8 cellular contexts compared by ENCODE assay signal in the genomic region with DNA sequence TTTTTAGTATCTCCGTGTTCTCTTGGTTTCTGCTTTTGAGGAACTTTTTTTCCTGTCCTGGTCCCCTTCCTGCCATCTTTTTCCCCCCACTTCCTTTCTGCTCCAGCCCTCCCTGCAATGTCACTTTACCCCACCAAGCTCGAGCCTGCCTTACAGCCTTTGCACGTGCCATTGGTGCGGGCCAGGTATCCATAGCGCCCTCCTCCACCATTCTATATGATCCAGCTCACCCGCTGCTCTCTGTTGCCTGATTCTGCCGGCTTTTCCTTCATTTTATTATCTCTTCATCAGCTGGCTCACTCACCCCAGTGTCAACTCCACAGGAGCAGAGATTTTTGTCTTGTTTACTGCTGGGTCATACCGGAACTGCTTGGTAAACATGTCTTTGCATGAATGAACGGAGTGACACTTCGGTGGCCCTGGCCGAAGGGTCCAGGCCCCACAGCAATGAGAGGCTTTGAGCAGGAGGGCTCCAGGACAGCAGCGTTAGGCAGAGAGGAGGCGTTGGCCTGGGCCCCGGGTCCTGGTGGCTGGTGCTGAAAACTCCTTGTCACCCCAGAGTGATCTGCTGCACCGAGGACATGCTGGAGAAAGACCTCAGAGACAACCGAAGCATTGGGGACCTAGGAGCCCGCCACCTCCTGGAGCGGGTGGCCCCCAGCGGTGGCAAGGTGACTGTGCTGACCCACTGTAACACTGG. TPM values are rescaled to one million over a fixed set of nuclear protein-coding genes. Genes with fewer than 3 reads are reported as not detected.
DNase-seq lines count a peak whose midpoint lies in the region; ATAC-seq and TF ChIP-seq lines count a peak whose summit lies in the region.

No MANE protein-coding gene starts in this region.

- no peak for ATAC-seq in IMR-90 (ENCODE audit: low read depth)
- ATAC-seq in left lobe of liver: no peak
- no peak for ATAC-seq in GM21360 (IDR thresholded peaks at IDR 0.05; ENCODE audit: unreplicated experiment)
- ATAC-seq in HG03039 (IDR thresholded peaks at IDR 0.05; ENCODE audit: unreplicated experiment): no peak

- no peak for DNase-seq in AG10803 (ENCODE audit: low read depth)
- no peak for DNase-seq in IMR-90
- no peak for DNase-seq in mammary epithelial cell
- DNase-seq in left lobe of liver (ENCODE audit: low spot score): no peak
- no peak for DNase-seq in NK-92 treated with Interleukin-12 subunit alpha and Interleukin-12 subunit beta, amount 100 ng/mL, for 24 hours (lab: John Stamatoyannopoulos, UW)

- peak overlapping the region; percentile 59 for H2AK5ac ChIP-seq in IMR-90 (ENCODE audit: low read depth, low read length)

- 0 out of 2 replicates have a peak, but pooled peaks cover 8% of the 10 kb centered on the region for H4K20me1 ChIP-seq in IMR-90 (ENCODE audit: insufficient read depth, low read length)
- no peaks in the 10 kb centered on the region for H4K20me1 ChIP-seq in mammary epithelial cell (ENCODE audit: insufficient read depth, low read length)

- H2AFZ ChIP-seq in IMR-90 (replicated peaks; ENCODE audit: low read length, poor library complexity) (peak overlapping the region; percentile 90), mammary epithelial cell (ENCODE audit: low read depth, low read length) (peak overlapping the region; percentile 89)

- H3K56ac ChIP-seq in IMR-90 (ENCODE audit: extremely low read depth, insufficient read depth, low read length): peak overlapping the region; percentile 26; the same call in 1 of the 2 replicates

- H3K27ac ChIP-seq in IMR-90 (ENCODE audit: insufficient read depth, low read length) (peak overlapping the region; percentile 21; the same call in 1 of the 2 replicates), mammary epithelial cell (ENCODE audit: insufficient read depth, low read depth, low read length) (peak overlapping the region; percentile 24), muscle layer of colon (ENCODE audit: low read depth, low read length) (peak overlapping the region; percentile 52)

- dilution Hi-C loops in IMR-90 (cut with HindIII; ENCODE audit: low sequenced_read_pairs, unreplicated experiment): no loop called here
- dilution Hi-C loops in mammary epithelial cell (cut with HindIII; ENCODE audit: low sequenced_read_pairs): no loop called here

- H3K9me1 ChIP-seq in IMR-90 (ENCODE audit: insufficient read depth, low read length): no peaks in the 10 kb centered on the region; the same call in 1 of the 2 replicates

- TF ChIP-seq POLR2A in IMR-90 (IDR thresholded peaks at IDR 0.05; ENCODE audit: low read depth, low read length): no peak

- H3K4me3 ChIP-seq in AG10803 (ENCODE audit: low read length) (peak overlapping the region; percentile 77), IMR-90 (ENCODE audit: insufficient read depth, low read depth, low read length) (peak overlapping the region; percentile 99), mammary epithelial cell (replicated peaks in 1 of 3; ENCODE audit: insufficient read depth in 1 of 3, low read depth in 2 of 3, low read length in 3 of 3) (peak overlapping the region; percentile 82 to 99 (median 89)), muscle layer of colon (ENCODE audit: low read depth in 1 of 2, low read length in 2 of 2) (peak overlapping the region; percentile 32 to 80)

- H3K9me3 ChIP-seq in IMR-90 (ENCODE audit: control insufficient read depth, insufficient read depth, low read length) (no peaks in the 10 kb centered on the region), mammary epithelial cell (replicated peaks; ENCODE audit: insufficient read depth, low read length) (no peaks in the 10 kb centered on the region), muscle layer of colon (ENCODE audit: low read length) (no peaks in the 10 kb centered on the region)

- 0 out of 2 replicates have a peak overlapping the region, but pooled peaks have one; percentile 1 for H2BK120ac ChIP-seq in IMR-90 (ENCODE audit: low read depth, low read length)

- in situ Hi-C loops in IMR-90 (cut with MboI; ENCODE audit: low sequenced_read_pairs) (loop anchor here (25.0 kb wide), 1 partner anchor 322 kb away; a partner anchor contains a TSS), mammary epithelial cell (cut with MboI; ENCODE audit: low sequenced_read_pairs in 2 of 2) (no loop called here)

- peaks cover 29% of the 10 kb centered on the region for H3K79me2 ChIP-seq in mammary epithelial cell (ENCODE audit: insufficient read depth, low read length)

- H2AK9ac ChIP-seq in IMR-90 (replicated peaks; ENCODE audit: low read depth, low read length, poor library complexity): peak overlapping the region; percentile 10

- BruUV-seq in IMR-90 (replicated peaks; lab: Mats Ljungman, UMichigan): no TSS peak
- BruUV-seq in mammary epithelial cell (replicated peaks; lab: Mats Ljungman, UMichigan): no TSS peak

- H3K4me2 ChIP-seq in IMR-90 (ENCODE audit: low read depth, low read length) (peak overlapping the region; percentile 94), mammary epithelial cell (ENCODE audit: insufficient read depth, low read depth, low read length) (peak overlapping the region; percentile 95)

- H3K27me3 ChIP-seq in IMR-90 (ENCODE audit: control insufficient read depth, insufficient read depth, low read length) (no peaks in the 10 kb centered on the region), mammary epithelial cell (ENCODE audit: insufficient read depth, low read length) (no peaks in the 10 kb centered on the region), muscle layer of colon (ENCODE audit: control insufficient read depth in 1 of 2, insufficient read depth in 2 of 2, low read length in 2 of 2) (no peaks in the 10 kb centered on the region)

- H3K9ac ChIP-seq in IMR-90 (ENCODE audit: low read depth, low read length) (peak overlapping the region; percentile 85), mammary epithelial cell (ENCODE audit: insufficient read depth, low read length) (peak overlapping the region; percentile 61), muscle layer of colon (ENCODE audit: low read length) (peak overlapping the region; percentile 57)

- H2BK20ac ChIP-seq in IMR-90 (ENCODE audit: low read depth, low read length): no peak overlapping the region

- H3K14ac ChIP-seq in IMR-90 (replicated peaks; ENCODE audit: low read depth, low read length): peak overlapping the region; percentile 66

- H3K23ac ChIP-seq in IMR-90 (ENCODE audit: low read depth, low read length): peak overlapping the region; percentile 72

- H2BK5ac ChIP-seq in IMR-90 (ENCODE audit: low read depth, low read length, poor library complexity, severe bottlenecking): no peak overlapping the region

- TF ChIP-seq CTCF in AG10803 (conservative IDR thresholded peaks at IDR 0.05; ENCODE audit: low read length) (no peak), IMR-90 (conservative IDR thresholded peaks at IDR 0.05; ENCODE audit: low read depth, low read length) (no peak), mammary epithelial cell (conservative IDR thresholded peaks at IDR 0.05 in 1 of 2, IDR thresholded peaks at IDR 0.05 in 1 of 2; ENCODE audit: extremely low read depth in 1 of 2, insufficient read depth in 1 of 2, low read depth in 1 of 2, low read length in 2 of 2) (no peak)

- no peak overlapping the region for H3K18ac ChIP-seq in IMR-90 (ENCODE audit: low read depth, low read length)

- no peak overlapping the region for H4K5ac ChIP-seq in IMR-90 (ENCODE audit: low read depth, low read length)

- H3K4ac ChIP-seq in IMR-90 (ENCODE audit: low read depth, low read length): peak overlapping the region; percentile 64

- peak overlapping the region in 1 of 2 experiments; percentile 48; a peak in 2 of 4 replicates for H4K8ac ChIP-seq in IMR-90 (ENCODE audit: low read depth in 2 of 2, low read length in 2 of 2)

- peaks cover 7% of the 10 kb centered on the region for H3K4me1 ChIP-seq in IMR-90 (ENCODE audit: control insufficient read depth, insufficient read depth, low read length)
- H3K4me1 ChIP-seq in mammary epithelial cell (ENCODE audit: insufficient read depth, low read length): peaks cover 4% of the 10 kb centered on the region
- peaks cover 10% of the 10 kb centered on the region for H3K4me1 ChIP-seq in muscle layer of colon (ENCODE audit: insufficient read depth, low read length)

- intact Hi-C loops in IMR-90 (cut with micrococcal nuclease): no loop called here
- intact Hi-C loops in mammary epithelial cell (cut with micrococcal nuclease): no loop called here

- POLR2A ChIA-PET in IMR-90 (lab: Charles Lee; ENCODE audit: unreplicated experiment): no interaction called here

- CTCF ChIA-PET in IMR-90 (lab: Yijun Ruan, JAX): no interaction called here
- CTCF ChIA-PET in mammary epithelial cell (lab: Charles Lee; ENCODE audit: low non-redundant PET): no interaction called here

- TF ChIP-seq RAD21 in IMR-90 (IDR thresholded peaks at IDR 0.05; ENCODE audit: low read length): no peak

- H2BK15ac ChIP-seq in IMR-90 (ENCODE audit: low read depth, low read length): no peak overlapping the region

- H4K91ac ChIP-seq in IMR-90 (ENCODE audit: insufficient read depth, low read depth, low read length): peak overlapping the region; percentile 43; the same call in 1 of the 2 replicates

- WGBS in IMR-90 (ENCODE audit: extremely low coverage in 2 of 2, insufficient read length in 1 of 2), 2 experiments: 55% methylated on average over 10 of the region's 19 CpGs; no CpG with 5 or more reads in 1 of the 2 experiments
- WGBS in mammary epithelial cell (ENCODE audit: low coverage, missing lambda C conversion rate): 40% methylated on average over 19 of the region's 19 CpGs

- H3K36me3 ChIP-seq in IMR-90 (ENCODE audit: control insufficient read depth, insufficient read depth, low read length) (peaks cover 46% of the 10 kb centered on the region), mammary epithelial cell (ENCODE audit: insufficient read depth, low read length) (peaks cover 3% of the 10 kb centered on the region), muscle layer of colon (ENCODE audit: insufficient read depth, low read length) (peaks cover 9% of the 10 kb centered on the region)

- peaks cover 18 to 44% of the 10 kb centered on the region in 2 experiments for H3K79me1 ChIP-seq in IMR-90 (ENCODE audit: low read depth in 1 of 2, low read length in 2 of 2)

RNA-seq across cellular contexts. Expression of a gene that starts 1.2 kb away (rescaled TPM):
- 26.7 and 28.9 TPM in 2 replicates for total RNA-seq in IMR-90 (2012; rRNA removed)
- polyA plus RNA-seq in IMR-90 (2012; rRNA removed): 37.6 and 45.5 TPM in 2 replicates
- polyA plus RNA-seq in IMR-90 (2012; cell fraction: cytosol; rRNA removed): 29.4 and 32.6 TPM in 2 replicates
- 200 and 405 TPM in 2 replicates for polyA plus RNA-seq in IMR-90 (2012; cell fraction: nucleus; rRNA removed; ENCODE audit: low replicate concordance)
- total RNA-seq in mammary epithelial cell: 10 to 100 TPM; 29.0 to 36.7 TPM
- 32.6 TPM for polyA plus RNA-seq in mammary epithelial cell
- 23.5 TPM for polyA minus RNA-seq in mammary epithelial cell
- 32.2 TPM for total RNA-seq in left lobe of liver

RNA-seq across cellular contexts. Expression of a gene that starts 8.7 kb away (rescaled TPM):
- total RNA-seq in IMR-90 (2012; rRNA removed): 61.3 and 68.3 TPM in 2 replicates
- polyA plus RNA-seq in IMR-90 (2012; rRNA removed): 290 and 349 TPM in 2 replicates
- polyA plus RNA-seq in IMR-90 (2012; cell fraction: cytosol; rRNA removed): 572 and 791 TPM in 2 replicates
- 129 and 215 TPM in 2 replicates for polyA plus RNA-seq in IMR-90 (2012; cell fraction: nucleus; rRNA removed; ENCODE audit: low replicate concordance)
- 100 to 1,000 TPM in 1 of 2 donors, 10 to 100 TPM in 1; 37.3 to 109 TPM for total RNA-seq in mammary epithelial cell
- 190 TPM for polyA plus RNA-seq in mammary epithelial cell
- polyA minus RNA-seq in mammary epithelial cell: 178 TPM
- 35.6 TPM for total RNA-seq in left lobe of liver

RNA-seq across cellular contexts. Expression of a gene that starts 29.7 kb away (rescaled TPM):
- total RNA-seq in IMR-90 (2012; rRNA removed) (1.9 and 2.2 TPM in 2 replicates), mammary epithelial cell (1 to 10 TPM; 3.2 to 5.4 TPM), left lobe of liver (1.5 TPM)
- polyA plus RNA-seq in IMR-90 (2012; rRNA removed) (6.2 and 7.6 TPM in 2 replicates), mammary epithelial cell (1.3 TPM)
- 4.7 and 10.4 TPM in 2 replicates for polyA plus RNA-seq in IMR-90 (2012; cell fraction: cytosol; rRNA removed)
- 13.1 and 27.5 TPM in 2 replicates for polyA plus RNA-seq in IMR-90 (2012; cell fraction: nucleus; rRNA removed; ENCODE audit: low replicate concordance)
- polyA minus RNA-seq in mammary epithelial cell: 1.8 TPM
